Comparison of ENCODE assay signal across 1 cellular context in the genomic region with DNA sequence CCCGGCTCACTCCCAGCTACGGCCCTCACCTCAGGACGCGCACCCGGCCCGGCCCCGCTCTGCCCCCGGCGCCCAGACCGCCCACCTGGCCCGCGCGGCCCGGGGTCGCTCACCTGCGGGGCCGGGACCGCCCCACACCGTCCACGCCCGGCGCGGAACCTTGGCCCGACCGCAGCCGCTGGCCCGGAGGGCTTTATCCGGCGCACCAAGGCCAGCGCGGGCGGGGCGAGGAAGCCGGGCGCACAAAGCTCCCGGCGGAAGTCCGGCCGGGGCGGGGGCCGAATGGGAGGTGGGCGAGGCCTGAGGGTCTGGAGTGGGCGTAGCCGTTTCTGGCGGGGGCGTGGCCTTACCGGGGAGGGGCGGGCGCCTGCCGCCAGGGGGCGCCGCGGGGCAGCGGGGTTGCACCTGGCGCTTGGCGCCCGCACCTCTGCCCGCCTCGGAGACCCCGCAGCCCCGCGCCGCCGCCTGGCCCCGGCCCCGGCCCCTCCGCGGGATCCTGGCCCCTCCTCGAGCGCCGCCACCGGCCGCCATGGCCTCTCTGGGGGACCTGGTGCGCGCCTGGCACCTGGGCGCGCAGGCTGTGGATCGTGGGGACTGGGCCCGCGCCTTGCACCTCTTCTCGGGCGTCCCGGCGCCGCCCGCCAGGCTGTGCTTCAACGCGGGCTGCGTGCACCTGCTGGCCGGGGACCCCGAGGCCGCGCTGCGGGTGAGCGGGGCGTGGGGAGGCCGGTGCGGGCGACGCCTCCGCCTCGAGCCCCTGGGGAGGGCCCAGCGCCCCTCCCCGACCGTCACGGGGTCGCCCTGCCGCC.
TF ChIP-seq lines count a peak whose summit lies in the region.

A gene with protein sequence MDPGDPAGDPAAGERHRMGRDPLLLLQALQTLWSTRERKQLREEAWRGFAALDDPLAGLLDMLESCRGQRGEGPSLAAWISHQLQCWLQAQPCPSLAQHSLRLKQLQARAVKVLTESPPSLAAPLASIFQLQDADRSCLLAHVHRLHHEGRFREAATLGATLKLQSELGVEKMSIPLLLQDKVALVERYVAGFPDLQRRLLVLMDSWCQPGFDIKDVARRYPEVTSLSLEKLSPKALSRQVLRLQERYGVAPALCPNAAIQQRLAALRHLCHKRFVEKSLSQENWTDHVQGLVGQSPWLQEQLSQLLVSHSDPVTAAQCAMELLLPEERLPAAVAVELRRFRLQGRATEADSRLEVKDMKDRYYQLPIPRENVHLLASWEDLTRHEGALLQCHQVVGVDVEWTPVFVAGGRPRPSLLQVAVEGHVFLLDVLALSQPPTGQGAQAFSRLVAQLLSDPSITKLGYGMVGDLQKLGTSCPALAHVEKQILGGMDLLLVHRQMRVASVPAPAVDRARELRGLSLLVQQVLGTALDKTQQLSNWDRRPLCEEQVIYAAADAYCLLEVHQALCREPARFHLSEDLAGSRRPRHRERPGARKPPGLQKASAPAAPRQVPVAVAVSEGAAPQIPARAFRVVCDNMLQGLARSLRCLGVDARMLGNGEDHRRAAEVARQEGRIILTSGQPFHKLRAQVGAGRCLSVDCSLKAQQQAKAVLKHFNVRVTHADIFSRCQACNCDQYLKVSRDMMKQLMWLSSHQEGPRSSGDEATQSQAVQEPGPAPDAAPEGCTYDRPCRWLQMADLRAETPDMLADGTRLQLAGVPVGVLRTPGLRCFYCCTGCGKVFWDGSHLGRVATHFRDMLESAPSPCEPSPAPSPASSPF (minus strand): TSS at position 162 of the 809 bp plus-strand sequence. CDS start 27,805 bp downstream, outside the sequence.
A gene with protein sequence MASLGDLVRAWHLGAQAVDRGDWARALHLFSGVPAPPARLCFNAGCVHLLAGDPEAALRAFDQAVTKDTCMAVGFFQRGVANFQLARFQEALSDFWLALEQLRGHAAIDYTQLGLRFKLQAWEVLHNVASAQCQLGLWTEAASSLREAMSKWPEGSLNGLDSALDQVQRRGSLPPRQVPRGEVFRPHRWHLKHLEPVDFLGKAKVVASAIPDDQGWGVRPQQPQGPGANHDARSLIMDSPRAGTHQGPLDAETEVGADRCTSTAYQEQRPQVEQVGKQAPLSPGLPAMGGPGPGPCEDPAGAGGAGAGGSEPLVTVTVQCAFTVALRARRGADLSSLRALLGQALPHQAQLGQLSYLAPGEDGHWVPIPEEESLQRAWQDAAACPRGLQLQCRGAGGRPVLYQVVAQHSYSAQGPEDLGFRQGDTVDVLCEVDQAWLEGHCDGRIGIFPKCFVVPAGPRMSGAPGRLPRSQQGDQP (plus strand): TSS at position 393 of the 809 bp plus-strand sequence. CDS start 137 bp downstream, at position 530.

TF ChIP-seq in HepG2, 621 proteins besides CTCF, POLR2A, EP300 and RAD21 (continued from another document):
- TF ChIP-seq, protein P1, sequence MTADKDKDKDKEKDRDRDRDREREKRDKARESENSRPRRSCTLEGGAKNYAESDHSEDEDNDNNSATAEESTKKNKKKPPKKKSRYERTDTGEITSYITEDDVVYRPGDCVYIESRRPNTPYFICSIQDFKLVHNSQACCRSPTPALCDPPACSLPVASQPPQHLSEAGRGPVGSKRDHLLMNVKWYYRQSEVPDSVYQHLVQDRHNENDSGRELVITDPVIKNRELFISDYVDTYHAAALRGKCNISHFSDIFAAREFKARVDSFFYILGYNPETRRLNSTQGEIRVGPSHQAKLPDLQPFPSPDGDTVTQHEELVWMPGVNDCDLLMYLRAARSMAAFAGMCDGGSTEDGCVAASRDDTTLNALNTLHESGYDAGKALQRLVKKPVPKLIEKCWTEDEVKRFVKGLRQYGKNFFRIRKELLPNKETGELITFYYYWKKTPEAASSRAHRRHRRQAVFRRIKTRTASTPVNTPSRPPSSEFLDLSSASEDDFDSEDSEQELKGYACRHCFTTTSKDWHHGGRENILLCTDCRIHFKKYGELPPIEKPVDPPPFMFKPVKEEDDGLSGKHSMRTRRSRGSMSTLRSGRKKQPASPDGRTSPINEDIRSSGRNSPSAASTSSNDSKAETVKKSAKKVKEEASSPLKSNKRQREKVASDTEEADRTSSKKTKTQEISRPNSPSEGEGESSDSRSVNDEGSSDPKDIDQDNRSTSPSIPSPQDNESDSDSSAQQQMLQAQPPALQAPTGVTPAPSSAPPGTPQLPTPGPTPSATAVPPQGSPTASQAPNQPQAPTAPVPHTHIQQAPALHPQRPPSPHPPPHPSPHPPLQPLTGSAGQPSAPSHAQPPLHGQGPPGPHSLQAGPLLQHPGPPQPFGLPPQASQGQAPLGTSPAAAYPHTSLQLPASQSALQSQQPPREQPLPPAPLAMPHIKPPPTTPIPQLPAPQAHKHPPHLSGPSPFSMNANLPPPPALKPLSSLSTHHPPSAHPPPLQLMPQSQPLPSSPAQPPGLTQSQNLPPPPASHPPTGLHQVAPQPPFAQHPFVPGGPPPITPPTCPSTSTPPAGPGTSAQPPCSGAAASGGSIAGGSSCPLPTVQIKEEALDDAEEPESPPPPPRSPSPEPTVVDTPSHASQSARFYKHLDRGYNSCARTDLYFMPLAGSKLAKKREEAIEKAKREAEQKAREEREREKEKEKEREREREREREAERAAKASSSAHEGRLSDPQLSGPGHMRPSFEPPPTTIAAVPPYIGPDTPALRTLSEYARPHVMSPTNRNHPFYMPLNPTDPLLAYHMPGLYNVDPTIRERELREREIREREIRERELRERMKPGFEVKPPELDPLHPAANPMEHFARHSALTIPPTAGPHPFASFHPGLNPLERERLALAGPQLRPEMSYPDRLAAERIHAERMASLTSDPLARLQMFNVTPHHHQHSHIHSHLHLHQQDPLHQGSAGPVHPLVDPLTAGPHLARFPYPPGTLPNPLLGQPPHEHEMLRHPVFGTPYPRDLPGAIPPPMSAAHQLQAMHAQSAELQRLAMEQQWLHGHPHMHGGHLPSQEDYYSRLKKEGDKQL (CRISPR knock-in tag; IDR thresholded peaks at IDR 0.05; ENCODE audit: low read depth), result 0 out of 2 replicates have a peak, but pooled peaks have one; percentile 31
- TF ChIP-seq, protein P2, sequence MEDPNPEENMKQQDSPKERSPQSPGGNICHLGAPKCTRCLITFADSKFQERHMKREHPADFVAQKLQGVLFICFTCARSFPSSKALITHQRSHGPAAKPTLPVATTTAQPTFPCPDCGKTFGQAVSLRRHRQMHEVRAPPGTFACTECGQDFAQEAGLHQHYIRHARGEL (CRISPR knock-in tag; IDR thresholded peaks at IDR 0.05), result no peak
- TF ChIP-seq, protein P3, sequence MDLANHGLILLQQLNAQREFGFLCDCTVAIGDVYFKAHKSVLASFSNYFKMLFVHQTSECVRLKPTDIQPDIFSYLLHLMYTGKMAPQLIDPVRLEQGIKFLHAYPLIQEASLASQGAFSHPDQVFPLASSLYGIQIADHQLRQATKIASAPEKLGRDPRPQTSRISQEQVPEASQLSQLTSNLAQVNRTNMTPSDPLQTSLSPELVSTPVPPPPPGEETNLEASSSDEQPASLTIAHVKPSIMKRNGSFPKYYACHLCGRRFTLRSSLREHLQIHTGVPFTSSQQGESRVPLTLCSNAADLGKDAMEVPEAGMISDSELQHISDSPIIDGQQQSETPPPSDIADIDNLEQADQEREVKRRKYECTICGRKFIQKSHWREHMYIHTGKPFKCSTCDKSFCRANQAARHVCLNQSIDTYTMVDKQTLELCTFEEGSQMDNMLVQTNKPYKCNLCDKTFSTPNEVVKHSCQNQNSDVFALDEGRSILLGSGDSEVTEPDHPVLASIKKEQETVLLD (CRISPR knock-in tag; IDR thresholded peaks at IDR 0.05; ENCODE audit: low read depth), result peak; percentile 98
- TF ChIP-seq, protein P4, sequence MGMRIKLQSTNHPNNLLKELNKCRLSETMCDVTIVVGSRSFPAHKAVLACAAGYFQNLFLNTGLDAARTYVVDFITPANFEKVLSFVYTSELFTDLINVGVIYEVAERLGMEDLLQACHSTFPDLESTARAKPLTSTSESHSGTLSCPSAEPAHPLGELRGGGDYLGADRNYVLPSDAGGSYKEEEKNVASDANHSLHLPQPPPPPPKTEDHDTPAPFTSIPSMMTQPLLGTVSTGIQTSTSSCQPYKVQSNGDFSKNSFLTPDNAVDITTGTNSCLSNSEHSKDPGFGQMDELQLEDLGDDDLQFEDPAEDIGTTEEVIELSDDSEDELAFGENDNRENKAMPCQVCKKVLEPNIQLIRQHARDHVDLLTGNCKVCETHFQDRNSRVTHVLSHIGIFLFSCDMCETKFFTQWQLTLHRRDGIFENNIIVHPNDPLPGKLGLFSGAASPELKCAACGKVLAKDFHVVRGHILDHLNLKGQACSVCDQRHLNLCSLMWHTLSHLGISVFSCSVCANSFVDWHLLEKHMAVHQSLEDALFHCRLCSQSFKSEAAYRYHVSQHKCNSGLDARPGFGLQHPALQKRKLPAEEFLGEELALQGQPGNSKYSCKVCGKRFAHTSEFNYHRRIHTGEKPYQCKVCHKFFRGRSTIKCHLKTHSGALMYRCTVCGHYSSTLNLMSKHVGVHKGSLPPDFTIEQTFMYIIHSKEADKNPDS (CRISPR knock-in tag; IDR thresholded peaks at IDR 0.05), result 0 out of 2 replicates have a peak, but pooled peaks have one; percentile 75
- TF ChIP-seq SMAD1 (CRISPR knock-in tag; IDR thresholded peaks at IDR 0.05; ENCODE audit: borderline replicate concordance, low read depth) (no peak), KLF12 (CRISPR knock-in tag; IDR thresholded peaks at IDR 0.05; ENCODE audit: borderline replicate concordance) (peak; percentile 91; the same call in 1 of the 2 replicates), ZNF616 (CRISPR knock-in tag; IDR thresholded peaks at IDR 0.05; ENCODE audit: low read depth) (no peak), ELF4 (CRISPR knock-in tag; IDR thresholded peaks at IDR 0.05; ENCODE audit: borderline replicate concordance) (no peak), DMAP1 (CRISPR knock-in tag; IDR thresholded peaks at IDR 0.05) (no peak; the same call in none of the 2 replicates), REL (CRISPR knock-in tag; conservative IDR thresholded peaks at IDR 0.05) (no peak), ZNF251 (CRISPR knock-in tag; IDR thresholded peaks at IDR 0.05) (no peak), BORCS8-MEF2B (CRISPR knock-in tag; IDR thresholded peaks at IDR 0.05) (peak; percentile 78; the same call in 1 of the 2 replicates), HMGA1 (CRISPR knock-in tag; conservative IDR thresholded peaks at IDR 0.05) (no peak), SRF (IDR thresholded peaks at IDR 0.05; ENCODE audit: low read depth, low read length) (peak; percentile 60; the same call in 1 of the 2 replicates), DR1 (CRISPR knock-in tag; IDR thresholded peaks at IDR 0.05) (no peak), ZNF44 (CRISPR knock-in tag; IDR thresholded peaks at IDR 0.05) (no peak), ZNF484 (CRISPR knock-in tag; IDR thresholded peaks at IDR 0.05; ENCODE audit: borderline replicate concordance, low read depth) (no peak)
- TF ChIP-seq, protein P5, sequence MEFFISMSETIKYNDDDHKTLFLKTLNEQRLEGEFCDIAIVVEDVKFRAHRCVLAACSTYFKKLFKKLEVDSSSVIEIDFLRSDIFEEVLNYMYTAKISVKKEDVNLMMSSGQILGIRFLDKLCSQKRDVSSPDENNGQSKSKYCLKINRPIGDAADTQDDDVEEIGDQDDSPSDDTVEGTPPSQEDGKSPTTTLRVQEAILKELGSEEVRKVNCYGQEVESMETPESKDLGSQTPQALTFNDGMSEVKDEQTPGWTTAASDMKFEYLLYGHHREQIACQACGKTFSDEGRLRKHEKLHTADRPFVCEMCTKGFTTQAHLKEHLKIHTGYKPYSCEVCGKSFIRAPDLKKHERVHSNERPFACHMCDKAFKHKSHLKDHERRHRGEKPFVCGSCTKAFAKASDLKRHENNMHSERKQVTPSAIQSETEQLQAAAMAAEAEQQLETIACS (CRISPR knock-in tag; IDR thresholded peaks at IDR 0.05), result peak; percentile 64
- TF ChIP-seq, protein P6, sequence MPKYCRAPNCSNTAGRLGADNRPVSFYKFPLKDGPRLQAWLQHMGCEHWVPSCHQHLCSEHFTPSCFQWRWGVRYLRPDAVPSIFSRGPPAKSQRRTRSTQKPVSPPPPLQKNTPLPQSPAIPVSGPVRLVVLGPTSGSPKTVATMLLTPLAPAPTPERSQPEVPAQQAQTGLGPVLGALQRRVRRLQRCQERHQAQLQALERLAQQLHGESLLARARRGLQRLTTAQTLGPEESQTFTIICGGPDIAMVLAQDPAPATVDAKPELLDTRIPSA (CRISPR knock-in tag; IDR thresholded peaks at IDR 0.05; ENCODE audit: borderline replicate concordance), result no peak
- TF ChIP-seq, protein P7, sequence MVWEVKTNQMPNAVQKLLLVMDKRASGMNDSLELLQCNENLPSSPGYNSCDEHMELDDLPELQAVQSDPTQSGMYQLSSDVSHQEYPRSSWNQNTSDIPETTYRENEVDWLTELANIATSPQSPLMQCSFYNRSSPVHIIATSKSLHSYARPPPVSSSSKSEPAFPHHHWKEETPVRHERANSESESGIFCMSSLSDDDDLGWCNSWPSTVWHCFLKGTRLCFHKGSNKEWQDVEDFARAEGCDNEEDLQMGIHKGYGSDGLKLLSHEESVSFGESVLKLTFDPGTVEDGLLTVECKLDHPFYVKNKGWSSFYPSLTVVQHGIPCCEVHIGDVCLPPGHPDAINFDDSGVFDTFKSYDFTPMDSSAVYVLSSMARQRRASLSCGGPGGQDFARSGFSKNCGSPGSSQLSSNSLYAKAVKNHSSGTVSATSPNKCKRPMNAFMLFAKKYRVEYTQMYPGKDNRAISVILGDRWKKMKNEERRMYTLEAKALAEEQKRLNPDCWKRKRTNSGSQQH (CRISPR knock-in tag; IDR thresholded peaks at IDR 0.05; ENCODE audit: low read depth), result peak; percentile 71; the same call in 1 of the 2 replicates
- TF ChIP-seq, protein P8, sequence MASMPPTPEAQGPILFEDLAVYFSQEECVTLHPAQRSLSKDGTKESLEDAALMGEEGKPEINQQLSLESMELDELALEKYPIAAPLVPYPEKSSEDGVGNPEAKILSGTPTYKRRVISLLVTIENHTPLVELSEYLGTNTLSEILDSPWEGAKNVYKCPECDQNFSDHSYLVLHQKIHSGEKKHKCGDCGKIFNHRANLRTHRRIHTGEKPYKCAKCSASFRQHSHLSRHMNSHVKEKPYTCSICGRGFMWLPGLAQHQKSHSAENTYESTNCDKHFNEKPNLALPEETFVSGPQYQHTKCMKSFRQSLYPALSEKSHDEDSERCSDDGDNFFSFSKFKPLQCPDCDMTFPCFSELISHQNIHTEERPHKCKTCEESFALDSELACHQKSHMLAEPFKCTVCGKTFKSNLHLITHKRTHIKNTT (CRISPR knock-in tag; IDR thresholded peaks at IDR 0.05), result no peak
- TF ChIP-seq, protein P9, sequence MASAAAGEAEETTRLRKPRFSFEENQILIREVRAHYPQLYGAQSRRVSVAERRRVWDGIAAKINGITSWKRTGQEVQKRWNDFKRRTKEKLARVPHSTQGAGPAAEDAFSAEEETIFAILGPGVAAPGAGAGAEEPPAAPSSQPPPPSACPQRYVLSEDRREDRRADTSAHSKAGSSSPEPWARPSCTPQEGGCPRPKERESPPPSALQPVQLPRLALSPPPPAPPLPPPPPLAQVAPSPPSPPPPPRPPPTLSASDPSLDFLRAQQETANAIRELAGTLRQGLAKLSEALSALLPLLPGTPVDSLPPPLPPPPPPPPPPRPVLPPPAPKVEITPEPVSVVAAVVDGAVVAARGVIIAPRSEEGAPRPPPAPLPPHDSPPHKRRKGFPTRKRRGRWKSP (CRISPR knock-in tag; IDR thresholded peaks at IDR 0.05), result 0 out of 2 replicates have a peak, but pooled peaks have one; percentile 6
